ENCODE assay signal across 30 cellular contexts in the genomic region with DNA sequence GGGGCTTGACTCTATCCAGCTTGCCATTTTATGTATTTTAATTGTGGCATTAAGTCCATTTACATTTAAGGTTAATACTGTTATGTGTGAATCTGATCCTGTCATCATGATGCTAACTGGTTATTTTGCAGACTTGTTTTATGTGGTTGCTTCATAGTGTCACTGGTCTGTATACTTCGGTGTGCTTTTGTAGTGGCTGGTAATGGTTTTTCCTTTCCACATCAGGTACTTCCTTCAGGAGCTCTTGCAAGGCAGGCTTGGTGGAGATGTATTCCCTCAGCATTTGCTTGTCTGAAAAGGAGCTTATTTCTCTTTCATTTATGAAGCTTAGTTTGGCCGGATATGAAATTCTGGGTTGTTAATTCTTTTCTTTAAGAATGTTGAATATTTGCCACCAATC.
"Had no signal": no experiment of that assay in that cellular context is flagged by ENCODE, and none has a peak within 500 bp of the region (broad histone marks: within the 10 kb centered on the region; RNA-seq: fewer than 3 reads in every experiment).

No MANE protein-coding gene starts in this region.

- H3K27me3 ChIP-seq: left lung, neural progenitor cell, neutrophil, right lobe of liver, stomach, testis, thyroid gland, transverse colon, upper lobe of left lung, vagina had no signal

- H3K9ac ChIP-seq: neural progenitor cell, parathyroid adenoma had no signal

- H3K36me3 ChIP-seq: neutrophil had no signal

- H3K4me2 ChIP-seq: neural progenitor cell, smooth muscle cell had no signal

- H3K27ac Mint-ChIP-seq: immature natural killer cell; mesothelial cell of epicardium; naive B cell; natural killer cell; nephron progenitor cell; neural progenitor cell; stimulated activated naive B cell treated with anti-CD40 and anti-IgM and Interleukin-4, amounts not matched to agents 10 μg/mL and 1 μg/mL and 100 μg/mL, for 72 hours had no signal

- FAIRE-seq: islet of Langerhans, kidney had no signal

- H3K4me1 ChIP-seq: left lung, neural progenitor cell, parathyroid adenoma, psoas muscle, right lobe of liver, stomach, testis, thyroid gland, transverse colon, upper lobe of left lung, vagina had no signal

- DNase-seq: hypothalamus; immature natural killer cell; kidney; left colon; left lung; mesendoderm; naive B cell; natural killer cell; nephron progenitor cell; occipital lobe; psoas muscle; right lobe of liver; stimulated activated CD4-positive, alpha-beta T cell treated with anti-CD3 and anti-CD28 coated beads, Interleukin-1b, Interleukin-23, amount 100 ng/mL, for 48 hours; stimulated activated CD4-positive, alpha-beta T cell treated with anti-CD3 and anti-CD28 coated beads, Interleukin-2, amount 100 ng/mL, for 48 hours; stimulated activated CD4-positive, alpha-beta T cell treated with anti-CD3 and anti-CD28 coated beads, Interleukin-4, amount 100 ng/mL, for 4 hours; stimulated activated naive B cell treated with anti-CD40 and anti-IgM and Interleukin-4, amounts not matched to agents 10 μg/mL and 1 μg/mL and 100 μg/mL, for 72 hours; stimulated activated naive CD8-positive, alpha-beta T cell treated with anti-CD3 and anti-CD28 coated beads, Interleukin-15, Interleukin-2, amounts not matched to agents 100 U/mL and 50 U/mL, for 24 hours; stomach; testis; thyroid gland; transverse colon; upper lobe of left lung had no signal

- H3K4me1 Mint-ChIP-seq: immature natural killer cell; mesothelial cell of epicardium; naive B cell; natural killer cell; nephron progenitor cell; neural progenitor cell; stimulated activated naive B cell treated with anti-CD40 and anti-IgM and Interleukin-4, amounts not matched to agents 10 μg/mL and 1 μg/mL and 100 μg/mL, for 72 hours had no signal

- H3K27me3 Mint-ChIP-seq: naive B cell; stimulated activated naive B cell treated with anti-CD40 and anti-IgM and Interleukin-4, amounts not matched to agents 10 μg/mL and 1 μg/mL and 100 μg/mL, for 72 hours had no signal

- H3K9me3 ChIP-seq: neutrophil, right lobe of liver, testis, thyroid gland, vagina had no signal

- H3K27ac ChIP-seq: left lung, neural progenitor cell, neutrophil, parathyroid adenoma, psoas muscle, right lobe of liver, stomach, testis, thyroid gland, transverse colon, upper lobe of left lung, vagina had no signal

- H2AFZ ChIP-seq: neural progenitor cell, parathyroid adenoma had no signal

- ATAC-seq: left colon; left lung; natural killer cell; psoas muscle; right lobe of liver; stimulated activated naive B cell treated with anti-CD40 and anti-IgM and Interleukin-4, amounts not matched to agents 10 μg/mL and 1 μg/mL and 100 μg/mL, for 72 hours; stimulated activated naive CD8-positive, alpha-beta T cell treated with anti-CD3 and anti-CD28 coated beads, Interleukin-15, Interleukin-2, amounts not matched to agents 100 U/mL and 50 U/mL, for 24 hours had no signal

- H3K4me3 Mint-ChIP-seq: immature natural killer cell; mesothelial cell of epicardium; naive B cell; natural killer cell; nephron progenitor cell; neural progenitor cell; stimulated activated naive B cell treated with anti-CD40 and anti-IgM and Interleukin-4, amounts not matched to agents 10 μg/mL and 1 μg/mL and 100 μg/mL, for 72 hours had no signal

- H3K4me3 ChIP-seq: left lung, lung, neural progenitor cell, psoas muscle, right lobe of liver, smooth muscle cell, stomach, testis, thyroid gland, transverse colon, upper lobe of left lung, vagina had no signal

- H3K79me2 ChIP-seq: parathyroid adenoma had no signal
